8 cellular contexts compared by ENCODE assay signal in genomic region chr1:2227341-2228156, GRCh38. TPM values are rescaled to one million over a fixed set of nuclear protein-coding genes. Genes with fewer than 3 reads are reported as not detected.
A peak's percentile ranks its signal among the peaks of the same experiment; 100 is the strongest.
DNase-seq lines count a peak whose midpoint lies in the region; ATAC-seq and TF ChIP-seq lines count a peak whose summit lies in the region.

No MANE protein-coding gene starts in this region.

- peak overlapping the region; percentile 90 for H3K4me3 ChIP-seq in kidney epithelial cell (ENCODE audit: low read depth, low read length)

- no peak for TF ChIP-seq CTCF in kidney epithelial cell (IDR thresholded peaks at IDR 0.05; ENCODE audit: insufficient read depth, low read length, poor library complexity, severe bottlenecking)

- DNase-seq in Ammon's horn (ENCODE audit: low spot score) (peak; percentile 97), NCI-H446 (lab: John Stamatoyannopoulos, UW) (peak; percentile 96 to 99), cerebellar nuclear complex (lab: John Stamatoyannopoulos, UW) (peak; percentile 57 to 76), kidney epithelial cell (ENCODE audit: low read depth) (no peak)
- DNase-seq in activated CD4-positive, alpha-beta T cell treated with anti-CD3 and anti-CD28 coated beads for 1 hour = peak; percentile 94
- DNase-seq in stimulated activated CD4-positive, alpha-beta T cell treated with anti-CD3 and anti-CD28 coated beads, Interleukin-15, amount 100 ng/mL, for 1 hour (ENCODE audit: low read depth in 1 of 2, low spot score in 1 of 2) = peak; percentile 93 to 94

- H3K27me3 ChIP-seq in kidney epithelial cell (ENCODE audit: control insufficient read depth, insufficient read depth, low read length) = no peaks in the 10 kb centered on the region

- H3K36me3 ChIP-seq in kidney epithelial cell (ENCODE audit: control insufficient read depth, insufficient read depth, low read length) = no peaks in the 10 kb centered on the region

- TF ChIP-seq POLR2A in GM19099 (IDR thresholded peaks at IDR 0.05; ENCODE audit: extremely low read depth, insufficient read length, low read depth) = peak; percentile 82

- peak; percentile 85 for ATAC-seq in HG03354 (IDR thresholded peaks at IDR 0.05; ENCODE audit: poor library complexity, severe bottlenecking, unreplicated experiment)

RNA-seq across cellular contexts. Expression of gene SKI, which starts 0.6 kb away (rescaled TPM):
- total RNA-seq in kidney epithelial cell = 26.9 and 33.8 TPM in 2 replicates

RNA-seq across cellular contexts. Expression of gene FAAP20, which starts 33.0 kb away (rescaled TPM):
- total RNA-seq in kidney epithelial cell = 50.6 and 65.8 TPM in 2 replicates
